Comparison of ENCODE assay signal across 14 cellular contexts in genomic region chr7:18458830-18459229, GRCh38. TPM values are rescaled to one million over a fixed set of nuclear protein-coding genes. Genes with fewer than 3 reads are reported as not detected.
DNase-seq lines count a peak whose midpoint lies in the region; TF ChIP-seq lines count a peak whose summit lies in the region.
"Had no signal": no experiment of that assay in that cellular context is flagged by ENCODE, and none has a peak within 500 bp of the region (broad histone marks: within the 10 kb centered on the region; RNA-seq: fewer than 3 reads in every experiment).

No MANE protein-coding gene starts in this region.

- H4K91ac ChIP-seq in mesenchymal stem cell (ENCODE audit: low read length) = no peak overlapping the region

- peak overlapping the region; percentile 15 for H2BK120ac ChIP-seq in mesenchymal stem cell (ENCODE audit: low read depth, low read length)
- no peak overlapping the region for H2BK120ac ChIP-seq in mesendoderm (ENCODE audit: low read depth, low read length)

- H3K36me3 ChIP-seq in mesenchymal stem cell (ENCODE audit: control insufficient read depth in 1 of 2, insufficient read depth in 2 of 2, low read depth in 1 of 2, low read length in 2 of 2) = no peaks in the 10 kb centered on the region
- H3K36me3 ChIP-seq in mesendoderm (ENCODE audit: control insufficient read depth, insufficient read depth, low read length) = no peaks in the 10 kb centered on the region
- H3K36me3 ChIP-seq: neutrophil had no signal

- no peak overlapping the region for H4K5ac ChIP-seq in mesendoderm (ENCODE audit: low read length)

- no peak for TF ChIP-seq CTCF in astrocyte of the cerebellum (IDR thresholded peaks at IDR 0.05; ENCODE audit: low read depth, low read length, missing control alignments)

- no peak overlapping the region for H3K14ac ChIP-seq in mesenchymal stem cell (ENCODE audit: low read length in 2 of 2)

- H3K4ac ChIP-seq in mesenchymal stem cell (ENCODE audit: low read depth in 1 of 2, low read length in 2 of 2) (no peak overlapping the region), mesendoderm (ENCODE audit: low read depth, low read length) (no peak overlapping the region)

- no peak overlapping the region for H2AFZ ChIP-seq in mesenchymal stem cell (ENCODE audit: low read depth, low read length)

- H2BK12ac ChIP-seq in mesenchymal stem cell (ENCODE audit: low read length in 2 of 2) = no peak overlapping the region

- no peak overlapping the region for H3K18ac ChIP-seq in mesenchymal stem cell (ENCODE audit: low read depth in 1 of 2, low read length in 2 of 2)
- H3K18ac ChIP-seq in mesendoderm (ENCODE audit: low read length) = no peak overlapping the region

- H2BK15ac ChIP-seq in mesenchymal stem cell (ENCODE audit: low read depth, poor library complexity, severe bottlenecking) = no peak overlapping the region
- no peak overlapping the region for H2BK15ac ChIP-seq in mesendoderm (replicated peaks; ENCODE audit: low read depth)

- H2BK5ac ChIP-seq in mesenchymal stem cell (ENCODE audit: low read depth, low read length, poor library complexity, severe bottlenecking) (no peak overlapping the region), mesendoderm (ENCODE audit: low read length) (no peak overlapping the region)

- H3K79me1 ChIP-seq in mesenchymal stem cell (replicated peaks; ENCODE audit: low read length, poor library complexity, severe bottlenecking) = no peaks in the 10 kb centered on the region
- no peaks in the 10 kb centered on the region for H3K79me1 ChIP-seq in mesendoderm (ENCODE audit: low read length)

- peaks cover 2% of the 10 kb centered on the region for H3K4me1 ChIP-seq in mesenchymal stem cell (ENCODE audit: control insufficient read depth, insufficient read depth, low read depth, low read length)
- H3K4me1 ChIP-seq in mesendoderm (ENCODE audit: control insufficient read depth, low read depth, low read length) = no peaks in the 10 kb centered on the region

- H3K27ac ChIP-seq in mesenchymal stem cell (ENCODE audit: low read length, poor library complexity, severe bottlenecking) = peak overlapping the region; percentile 26
- no peak overlapping the region for H3K27ac ChIP-seq in mesendoderm (ENCODE audit: low read depth, low read length)
- H3K27ac ChIP-seq: neutrophil had no signal

- H3K9ac ChIP-seq in mesenchymal stem cell (ENCODE audit: low read length) = no peak overlapping the region
- no peak overlapping the region for H3K9ac ChIP-seq in mesendoderm (ENCODE audit: low read length)

- WGBS in mesenchymal stem cell = 86% methylated on average over 5 of the region's 5 CpGs
- no CpG with 5 or more reads among the region's 5 CpGs for WGBS in mesendoderm (ENCODE audit: extremely low coverage, insufficient coverage, low lambda C conversion rate)

- H4K8ac ChIP-seq in mesenchymal stem cell (ENCODE audit: low read length) = peak overlapping the region; percentile 37
- H4K8ac ChIP-seq in mesendoderm (ENCODE audit: low read depth, low read length) = no peak overlapping the region

- H3K79me2 ChIP-seq in mesendoderm (ENCODE audit: control insufficient read depth, insufficient read depth, low read length) = no peaks in the 10 kb centered on the region

- H3K4me3 ChIP-seq in astrocyte of the cerebellum (ENCODE audit: low read depth, low read length) (no peak overlapping the region), mesenchymal stem cell (ENCODE audit: insufficient read depth in 1 of 2, low read depth in 1 of 2, low read length in 2 of 2) (no peak overlapping the region), mesendoderm (ENCODE audit: low read length) (no peak overlapping the region)

- DNase-seq in Daoy (ENCODE audit: low read depth) (peak; percentile 32), HK-2 (ENCODE audit: unreplicated experiment) (peak; percentile 70), astrocyte of the cerebellum (ENCODE audit: low read depth) (peak; percentile 15), mesenchymal stem cell (no peak), mesendoderm (no peak), RPMI8226 (no peak), NCI-H1092 (lab: John Stamatoyannopoulos, UW) (no peak), NCI-H2196 treated with DMSO at 0.1 percent for 48 hours (lab: John Stamatoyannopoulos, UW; ENCODE audit: unreplicated experiment) (no peak)
- DNase-seq: activated CD4-positive, alpha-beta T cell treated with anti-CD3 and anti-CD28 coated beads for 48 hours; CD4-positive, alpha-beta T cell; left colon; NCI-H510A treated with DMSO at 0.1 percent for 48 hours; SIG-M5 had no signal

- H3K4me2 ChIP-seq in mesenchymal stem cell (ENCODE audit: low read length, poor library complexity, severe bottlenecking) = no peak overlapping the region
- no peak overlapping the region for H3K4me2 ChIP-seq in mesendoderm (ENCODE audit: low read length)

- H3K27me3 ChIP-seq in mesenchymal stem cell (ENCODE audit: control insufficient read depth in 1 of 2, insufficient read depth in 1 of 2, low read length in 2 of 2) (no peaks in the 10 kb centered on the region), mesendoderm (ENCODE audit: insufficient read depth, low read length, poor library complexity) (no peaks in the 10 kb centered on the region)
- H3K27me3 ChIP-seq: neutrophil had no signal

- in situ Hi-C loops in astrocyte of the cerebellum (cut with HindIII; ENCODE audit: low sequenced_read_pairs) = no loop called here

- no peaks in the 10 kb centered on the region for H3K9me3 ChIP-seq in mesenchymal stem cell (ENCODE audit: control insufficient read depth, low read length)
- H3K9me3 ChIP-seq: neutrophil had no signal

- H3K23ac ChIP-seq in mesenchymal stem cell (ENCODE audit: low read length in 2 of 2) (no peak overlapping the region), mesendoderm (ENCODE audit: low read length) (no peak overlapping the region)

- no peak overlapping the region for H2AK5ac ChIP-seq in mesenchymal stem cell (ENCODE audit: low read length, severe bottlenecking)
- no peak overlapping the region for H2AK5ac ChIP-seq in mesendoderm (ENCODE audit: low read length)

- no peak overlapping the region for H3K56ac ChIP-seq in mesendoderm (ENCODE audit: low read length)

RNA-seq across cellular contexts. Expression of gene HDAC9, which starts 36.7 kb away (rescaled TPM):
- total RNA-seq in Daoy (2014; rRNA removed; shearing (Covaris generic)) = 22.6 and 22.7 TPM in 2 replicates
- 4.0 TPM for polyA plus RNA-seq in mesenchymal stem cell (2013, experiment 1 of 2)
- polyA plus RNA-seq in mesenchymal stem cell (2013, experiment 2 of 2) = 4.0 TPM
- polyA plus RNA-seq in mesendoderm (2013, experiment 1 of 2) = 2.6 TPM
- 2.6 TPM for polyA plus RNA-seq in mesendoderm (2013, experiment 2 of 2)

Comparison
In these comparisons a context has a peak if more than half of its experiments do, and no peak if none do; other contexts are left out.
1. DNase-seq: peak in Daoy (single experiment), HK-2 (single experiment) and astrocyte of the cerebellum (single experiment); none in mesenchymal stem cell (single experiment), mesendoderm (single experiment), RPMI8226 (single experiment), NCI-H1092 (single experiment) and NCI-H2196 treated with DMSO at 0.1 percent for 48 hours (single experiment).